ENCODE assay signal across 20 cellular contexts in genomic region chr6:1658212-1659005, GRCh38. TPM values are rescaled to one million over a fixed set of nuclear protein-coding genes. Genes with fewer than 3 reads are reported as not detected.
"Had no signal": no experiment of that assay in that cellular context is flagged by ENCODE, and none has a peak within 500 bp of the region (broad histone marks: within the 10 kb centered on the region; RNA-seq: fewer than 3 reads in every experiment).

No MANE protein-coding gene starts in this region.

- H3K4me3 ChIP-seq: MG63 had no signal

- H3K27me3 ChIP-seq: MG63 had no signal

- DNase-seq: KG1, MG63, NCI-H1092 treated with DMSO at 0.1 percent for 48 hours, NCI-H1417, NCI-H1436 treated with DMSO at 0.1 percent for 48 hours, NCI-H1694, NCI-H187 treated with DMSO at 0.1 percent for 48 hours, NCI-H2081, NCI-H2107, NCI-H2227 treated with DMSO at 0.1 percent for 48 hours, NCI-H524, NCI-H526 treated with DMSO at 0.1 percent for 48 hours, NCI-H748 treated with DMSO at 0.1 percent for 48 hours, PC-3, SHP77, SK-N-SH, SW 1271 had no signal

- H3K36me3 ChIP-seq: MG63 had no signal

- H3K9ac ChIP-seq: SK-N-SH had no signal

- H3K9me3 ChIP-seq: MG63, SK-N-SH had no signal

- ATAC-seq: Panc1, PC-3 had no signal

- H3K4me2 ChIP-seq: SK-N-SH had no signal

- H3K27ac ChIP-seq: RWPE1 had no signal

RNA-seq across cellular contexts. Expression of gene FOXC1, which starts 48.7 kb away (rescaled TPM):
- total RNA-seq: OCI-LY7 had no signal
